ENCODE assay signal across 1 cellular context in genomic region chr1:12013317-12013588, GRCh38.
TF ChIP-seq lines count a peak whose summit lies in the region.

No MANE protein-coding gene starts in this region.

TF ChIP-seq in SK-N-SH treated with all-trans-retinoic acid at 6 μM for 48 hours, 23 proteins besides CTCF, POLR2A, EP300 and RAD21 (continued from another document):
- TF ChIP-seq CREB5 (CRISPR knock-in tag; IDR thresholded peaks at IDR 0.05; ENCODE audit: low read depth) (no peak), ZNF565 (CRISPR knock-in tag; conservative IDR thresholded peaks at IDR 0.05; ENCODE audit: low read depth) (no peak), PATZ1 (CRISPR knock-in tag; IDR thresholded peaks at IDR 0.05; ENCODE audit: borderline replicate concordance) (no peak), ARNTL (CRISPR knock-in tag; IDR thresholded peaks at IDR 0.05; ENCODE audit: borderline replicate concordance, low read depth) (no peak), ZC3H10 (CRISPR knock-in tag; IDR thresholded peaks at IDR 0.05) (no peak), ISL1 (CRISPR knock-in tag; IDR thresholded peaks at IDR 0.05) (no peak), ZFP30 (CRISPR knock-in tag; IDR thresholded peaks at IDR 0.05) (no peak), ZFP3 (CRISPR knock-in tag; IDR thresholded peaks at IDR 0.05) (no peak), TOX (CRISPR knock-in tag; IDR thresholded peaks at IDR 0.05; ENCODE audit: borderline replicate concordance) (no peak), ZNF70 (CRISPR knock-in tag; IDR thresholded peaks at IDR 0.05) (no peak), PPARA (CRISPR knock-in tag; IDR thresholded peaks at IDR 0.05; ENCODE audit: borderline replicate concordance) (no peak), RARB (CRISPR knock-in tag; IDR thresholded peaks at IDR 0.05) (no peak), POU6F1 (CRISPR knock-in tag; IDR thresholded peaks at IDR 0.05; ENCODE audit: borderline replicate concordance, low read depth) (no peak), TSHZ2 (CRISPR knock-in tag; IDR thresholded peaks at IDR 0.05) (no peak), GLIS3 (CRISPR knock-in tag; IDR thresholded peaks at IDR 0.05) (no peak), BACH2 (CRISPR knock-in tag; IDR thresholded peaks at IDR 0.05; ENCODE audit: borderline replicate concordance) (no peak), ZNF8 (CRISPR knock-in tag; IDR thresholded peaks at IDR 0.05) (no peak), CSDC2 (CRISPR knock-in tag; IDR thresholded peaks at IDR 0.05) (no peak)
